Comparison of ENCODE assay signal across 8 cellular contexts in genomic region chr2:219688560-219689445, GRCh38.
DNase-seq lines count a peak whose midpoint lies in the region; ATAC-seq and TF ChIP-seq lines count a peak whose summit lies in the region.
"Had no signal": no experiment of that assay in that cellular context is flagged by ENCODE, and none has a peak within 500 bp of the region (broad histone marks: within the 10 kb centered on the region; RNA-seq: fewer than 3 reads in every experiment).

No MANE protein-coding gene starts in this region.

- no peaks in the 10 kb centered on the region for H3K27me3 ChIP-seq in upper lobe of left lung
- H3K27me3 ChIP-seq: Peyer's patch had no signal

- ATAC-seq in left cardiac atrium, result peak; percentile 70 to 78
- peak; percentile 41 to 61 for ATAC-seq in upper lobe of left lung (ENCODE audit: low FRiP score in 2 of 2)
- ATAC-seq in GM21723 (IDR thresholded peaks at IDR 0.05; ENCODE audit: unreplicated experiment), result no peak
- ATAC-seq in GM18498 (IDR thresholded peaks at IDR 0.05; ENCODE audit: unreplicated experiment), result no peak

- no peaks in the 10 kb centered on the region for H3K9me3 ChIP-seq in upper lobe of left lung
- H3K9me3 ChIP-seq: Peyer's patch had no signal

- DNase-seq in HK-2 (ENCODE audit: unreplicated experiment), result peak; percentile 79
- peak; percentile 89 for DNase-seq in amniotic epithelial cell (ENCODE audit: low read depth)
- no peak for DNase-seq in left cardiac atrium
- no peak for DNase-seq in upper lobe of left lung
- no peak for DNase-seq in NCI-H2081 (lab: John Stamatoyannopoulos, UW)

- TF ChIP-seq POLR2A in upper lobe of left lung (IDR thresholded peaks at IDR 0.05), result no peak

- no peaks in the 10 kb centered on the region for H3K36me3 ChIP-seq in upper lobe of left lung
- H3K36me3 ChIP-seq: Peyer's patch had no signal

- TF ChIP-seq CTCF in upper lobe of left lung (IDR thresholded peaks at IDR 0.05), result no peak

- H3K4me3 ChIP-seq in upper lobe of left lung, result no peak overlapping the region
- H3K4me3 ChIP-seq: Peyer's patch had no signal

- no peak for TF ChIP-seq EP300 in upper lobe of left lung (IDR thresholded peaks at IDR 0.05)

- H3K27ac ChIP-seq in upper lobe of left lung, result peak overlapping the region in 1 of 4 donors; percentile 44
- H3K27ac ChIP-seq: Peyer's patch had no signal

- no peaks in the 10 kb centered on the region for H3K4me1 ChIP-seq in upper lobe of left lung

- intact Hi-C loops in left cardiac atrium (cut with DNase I), result loop anchor here (2.0 to 10.0 kb wide), 2 partner anchors 42 to 144 kb away; partner anchors contain the start of genes CHPF (in 1 of the 2) and TMEM198 (in 1 of the 2)

- WGBS in upper lobe of left lung, 2 donors, result 68 to 72% methylated on average over 23 of the region's 23 CpGs

Comparison
In these comparisons a context has a peak if more than half of its experiments do, and no peak if none do; other contexts are left out.
1. DNase-seq: peak in HK-2 (single experiment) and amniotic epithelial cell (single experiment); none in left cardiac atrium (single experiment), upper lobe of left lung (0 of 2) and NCI-H2081 (0 of 2).
2. ATAC-seq: peak in left cardiac atrium (2 of 2) and upper lobe of left lung (2 of 2); none in GM21723 (single experiment) and GM18498 (single experiment).